Comparison of ENCODE assay signal across 8 cellular contexts in the genomic region with DNA sequence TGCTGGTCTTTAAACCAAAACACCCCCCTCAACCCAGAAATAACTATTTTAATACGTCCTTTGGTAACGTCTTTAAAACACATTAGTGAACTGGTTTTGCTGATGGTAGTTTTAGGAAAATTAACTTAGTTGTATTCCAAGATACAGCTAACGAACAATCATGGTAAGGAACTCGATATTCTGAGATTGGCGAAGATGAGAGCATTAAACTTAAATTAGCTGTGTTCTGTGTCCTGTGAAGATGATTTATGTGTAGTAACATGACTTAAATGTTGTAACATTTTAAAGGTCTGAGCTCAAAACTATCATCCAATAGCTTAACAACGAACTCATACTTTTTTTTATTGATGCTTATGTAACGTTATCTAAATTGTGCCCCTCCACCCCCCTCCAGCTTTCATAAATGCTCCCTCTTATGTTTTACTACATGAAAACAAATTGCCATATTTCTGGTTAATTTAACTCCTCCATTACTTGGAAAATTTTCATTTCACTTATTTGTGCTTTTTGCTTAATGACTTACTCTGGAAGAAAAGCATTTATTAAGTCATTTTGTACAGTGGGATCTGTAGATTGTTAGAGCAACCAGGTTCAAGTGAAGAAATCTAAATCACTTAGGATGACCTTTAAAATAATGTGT. TPM values are rescaled to one million over a fixed set of nuclear protein-coding genes. Genes with fewer than 3 reads are reported as not detected.
DNase-seq lines count a peak whose midpoint lies in the region; FAIRE-seq and TF ChIP-seq lines count a peak whose summit lies in the region.

No MANE protein-coding gene starts in this region.

- H3K27ac ChIP-seq in ACC112 (ENCODE audit: low read depth, low read length) (no peak overlapping the region), HUES48 (ENCODE audit: low read depth, low read length) (no peak overlapping the region), neural cell (ENCODE audit: low read length) (no peak overlapping the region)

- H4K20me1 ChIP-seq in neural cell (ENCODE audit: insufficient read depth), result no peaks in the 10 kb centered on the region

- no peaks in the 10 kb centered on the region for H3K9me2 ChIP-seq in neural cell (ENCODE audit: insufficient read depth, low read length)

- H3K36me3 ChIP-seq in ACC112 (ENCODE audit: insufficient read depth, low read length), result no peaks in the 10 kb centered on the region
- no peaks in the 10 kb centered on the region for H3K36me3 ChIP-seq in HUES48 (ENCODE audit: control insufficient read depth, insufficient read depth, low read length)
- no peaks in the 10 kb centered on the region for H3K36me3 ChIP-seq in neural cell (ENCODE audit: insufficient read depth, low read length)

- intact Hi-C loops in dendritic cell treated with granulocyte-macrophage colony-stimulating factor and Interleukin-4, amounts not matched to agents 40 ng/mL and 50 ng/mL, for 4 days (cut with micrococcal nuclease), result loop anchor here (10.0 kb wide), 1 partner anchor 438 kb away; no protein-coding TSS in a partner anchor

- no peak for TF ChIP-seq CTCF in neural cell (IDR thresholded peaks at IDR 0.05; ENCODE audit: poor library complexity, severe bottlenecking)

- H2AFZ ChIP-seq in ACC112 (ENCODE audit: low read length, unreplicated experiment) (no peak overlapping the region), neural cell (ENCODE audit: low read depth, low read length) (no peak overlapping the region)

- no peaks in the 10 kb centered on the region for H3K4me1 ChIP-seq in ACC112 (ENCODE audit: control insufficient read depth, insufficient read depth, low read length, unreplicated experiment)
- H3K4me1 ChIP-seq in HUES48 (ENCODE audit: control insufficient read depth, insufficient read depth, low read length), result peaks cover 9% of the 10 kb centered on the region; the same call in 1 of the 2 replicates

- DNase-seq in SKM-1 (lab: John Stamatoyannopoulos, UW; ENCODE audit: unreplicated experiment), result no peak
- DNase-seq in NCI-H1092 treated with DMSO at 0.1 percent for 48 hours (lab: John Stamatoyannopoulos, UW), result no peak
- no peak for DNase-seq in GM19239 (ENCODE audit: insufficient read length, low spot score)
- DNase-seq in NCI-H187 (lab: John Stamatoyannopoulos, UW), result no peak

- peak overlapping the region; percentile 66 for H3K4me3 Mint-ChIP-seq in dendritic cell treated with granulocyte-macrophage colony-stimulating factor and Interleukin-4, amounts not matched to agents 40 ng/mL and 50 ng/mL, for 4 days

- no peak for FAIRE-seq in GM19239 (lab: Jason Lieb, UNC)

- TF ChIP-seq RAD21 in neural cell (conservative IDR thresholded peaks at IDR 0.05), result no peak

- no peaks in the 10 kb centered on the region for H3F3A ChIP-seq in neural cell (ENCODE audit: insufficient read depth, low read length, poor library complexity, severe bottlenecking)

- H3K4me1 Mint-ChIP-seq in dendritic cell treated with granulocyte-macrophage colony-stimulating factor and Interleukin-4, amounts not matched to agents 40 ng/mL and 50 ng/mL, for 4 days (ENCODE audit: low read depth), result peaks cover 7% of the 10 kb centered on the region

- H3K27me3 ChIP-seq in ACC112 (ENCODE audit: insufficient read depth, low read length) (peaks cover 23% of the 10 kb centered on the region), HUES48 (ENCODE audit: control insufficient read depth, insufficient read depth, low read length) (peaks cover 18% of the 10 kb centered on the region), neural cell (ENCODE audit: insufficient read depth, low read depth, low read length) (no peaks in the 10 kb centered on the region)

- no peak for TF ChIP-seq EP300 in neural cell (conservative IDR thresholded peaks at IDR 0.05; ENCODE audit: poor library complexity, severe bottlenecking)

- H3K79me2 ChIP-seq in ACC112 (ENCODE audit: control insufficient read depth, insufficient read depth, low read length, unreplicated experiment) (no peaks in the 10 kb centered on the region), neural cell (replicated peaks; ENCODE audit: insufficient read depth, low read length) (no peaks in the 10 kb centered on the region)

- no peak overlapping the region for H3K27ac Mint-ChIP-seq in dendritic cell treated with granulocyte-macrophage colony-stimulating factor and Interleukin-4, amounts not matched to agents 40 ng/mL and 50 ng/mL, for 4 days

- H3K36me3 Mint-ChIP-seq in dendritic cell treated with granulocyte-macrophage colony-stimulating factor and Interleukin-4, amounts not matched to agents 40 ng/mL and 50 ng/mL, for 4 days (ENCODE audit: low read depth), result no peaks in the 10 kb centered on the region

- H3K4me2 ChIP-seq in neural cell (ENCODE audit: low read length), result no peak overlapping the region

- H3K4me3 ChIP-seq in ACC112 (ENCODE audit: low read depth, low read length), result 0 out of 2 replicates have a peak overlapping the region, but pooled peaks have one; percentile 57
- H3K4me3 ChIP-seq in HUES48 (ENCODE audit: low read depth, low read length), result peak overlapping the region; percentile 67
- peak overlapping the region; percentile 71 for H3K4me3 ChIP-seq in neural cell (ENCODE audit: low read length)

- H3K9me3 ChIP-seq in HUES48 (ENCODE audit: control insufficient read depth, insufficient read depth, low read length), result no peaks in the 10 kb centered on the region
- no peaks in the 10 kb centered on the region for H3K9me3 ChIP-seq in neural cell (ENCODE audit: low read length)

- H3K9ac ChIP-seq in HUES48 (ENCODE audit: low read depth, low read length), result no peak overlapping the region
- H3K9ac ChIP-seq in neural cell (ENCODE audit: low read length), result no peak overlapping the region

- peaks cover under 1% of the 10 kb centered on the region for H3K9me3 Mint-ChIP-seq in dendritic cell treated with granulocyte-macrophage colony-stimulating factor and Interleukin-4, amounts not matched to agents 40 ng/mL and 50 ng/mL, for 4 days

- H3K27me3 Mint-ChIP-seq in dendritic cell treated with granulocyte-macrophage colony-stimulating factor and Interleukin-4, amounts not matched to agents 40 ng/mL and 50 ng/mL, for 4 days, result peaks cover 61% of the 10 kb centered on the region

TF ChIP-seq in neural cell, 6 proteins besides CTCF, POLR2A, EP300 and RAD21:
- TF ChIP-seq, protein P1, sequence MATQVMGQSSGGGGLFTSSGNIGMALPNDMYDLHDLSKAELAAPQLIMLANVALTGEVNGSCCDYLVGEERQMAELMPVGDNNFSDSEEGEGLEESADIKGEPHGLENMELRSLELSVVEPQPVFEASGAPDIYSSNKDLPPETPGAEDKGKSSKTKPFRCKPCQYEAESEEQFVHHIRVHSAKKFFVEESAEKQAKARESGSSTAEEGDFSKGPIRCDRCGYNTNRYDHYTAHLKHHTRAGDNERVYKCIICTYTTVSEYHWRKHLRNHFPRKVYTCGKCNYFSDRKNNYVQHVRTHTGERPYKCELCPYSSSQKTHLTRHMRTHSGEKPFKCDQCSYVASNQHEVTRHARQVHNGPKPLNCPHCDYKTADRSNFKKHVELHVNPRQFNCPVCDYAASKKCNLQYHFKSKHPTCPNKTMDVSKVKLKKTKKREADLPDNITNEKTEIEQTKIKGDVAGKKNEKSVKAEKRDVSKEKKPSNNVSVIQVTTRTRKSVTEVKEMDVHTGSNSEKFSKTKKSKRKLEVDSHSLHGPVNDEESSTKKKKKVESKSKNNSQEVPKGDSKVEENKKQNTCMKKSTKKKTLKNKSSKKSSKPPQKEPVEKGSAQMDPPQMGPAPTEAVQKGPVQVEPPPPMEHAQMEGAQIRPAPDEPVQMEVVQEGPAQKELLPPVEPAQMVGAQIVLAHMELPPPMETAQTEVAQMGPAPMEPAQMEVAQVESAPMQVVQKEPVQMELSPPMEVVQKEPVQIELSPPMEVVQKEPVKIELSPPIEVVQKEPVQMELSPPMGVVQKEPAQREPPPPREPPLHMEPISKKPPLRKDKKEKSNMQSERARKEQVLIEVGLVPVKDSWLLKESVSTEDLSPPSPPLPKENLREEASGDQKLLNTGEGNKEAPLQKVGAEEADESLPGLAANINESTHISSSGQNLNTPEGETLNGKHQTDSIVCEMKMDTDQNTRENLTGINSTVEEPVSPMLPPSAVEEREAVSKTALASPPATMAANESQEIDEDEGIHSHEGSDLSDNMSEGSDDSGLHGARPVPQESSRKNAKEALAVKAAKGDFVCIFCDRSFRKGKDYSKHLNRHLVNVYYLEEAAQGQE (IDR thresholded peaks at IDR 0.05; ENCODE audit: borderline replicate concordance), result no peak
- no peak for TF ChIP-seq TAF1 (IDR thresholded peaks at IDR 0.05; ENCODE audit: low read depth)

RNA-seq across cellular contexts. Expression of a gene that starts 1.7 kb away (rescaled TPM):
- polyA plus RNA-seq in neural cell, result 2.7 and 4.2 TPM in 2 replicates
- 10.5 and 12.8 TPM in 2 replicates for polyA minus RNA-seq in neural cell
